Comparison of ENCODE assay signal across 21 cellular contexts in the genomic region with DNA sequence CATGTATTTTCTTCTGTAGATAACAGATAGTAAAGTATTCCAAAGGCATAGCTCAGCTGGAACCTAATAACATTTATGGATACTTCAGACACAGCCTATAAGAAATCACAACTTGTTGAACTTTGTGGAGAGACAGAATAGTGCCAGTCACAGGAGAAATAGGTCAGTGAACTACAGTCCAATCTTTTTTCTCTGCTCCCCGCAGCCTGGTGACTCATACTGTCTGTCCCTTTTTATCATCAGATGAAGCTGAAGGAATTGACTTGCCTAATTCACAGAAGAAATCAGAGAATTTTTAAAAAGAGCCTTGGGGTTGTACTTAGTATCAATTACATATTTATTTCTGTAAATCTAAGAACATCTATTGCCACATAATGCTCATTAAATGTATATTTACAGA.
"Had no signal": no experiment of that assay in that cellular context is flagged by ENCODE, and none has a peak within 500 bp of the region (broad histone marks: within the 10 kb centered on the region; RNA-seq: fewer than 3 reads in every experiment).

No MANE protein-coding gene starts in this region.

- DNase-seq: activated CD4-positive, alpha-beta T cell treated with anti-CD3 and anti-CD28 coated beads for 48 hours; activated CD4-positive, alpha-beta T cell treated with anti-CD3 and anti-CD28 coated beads, Interleukin-2, amount 50 U/mL, for 4 hours; activated CD4-positive, CD25-positive, alpha-beta regulatory T cell treated with anti-CD3 and anti-CD28 coated beads, Interleukin-2, amount 50 U/mL, for 72 hours; activated CD8-positive, alpha-beta T cell treated with anti-CD3 and anti-CD28 coated beads, Interleukin-2, amount 10 ng/mL, durations not matched to agents 7 days and 5 days; activated effector memory CD4-positive, alpha-beta T cell treated with Interleukin-2 at 50 U/mL for 16 hours; activated naive CD4-positive, alpha-beta T cell; activated naive CD8-positive, alpha-beta T cell treated with anti-CD3 and anti-CD28 coated beads, Interleukin-2, amount 50 U/mL, for 24 hours; activated T-cell treated with anti-CD3 and anti-CD28 coated beads, Interleukin-2, amount 50 U/mL, for 24 hours; amygdala; MM.1S; NCI-H1105; NCI-H1436; NCI-H1694 treated with DMSO at 0.1 percent for 48 hours; NCI-H2029 treated with DMSO at 0.1 percent for 48 hours; NCI-H510A treated with DMSO at 0.1 percent for 48 hours; SHP77 treated with DMSO at 0.1 percent for 48 hours; T-helper 9 cell had no signal

- ATAC-seq: activated CD8-positive, alpha-beta T cell treated with anti-CD3 and anti-CD28 coated beads, Interleukin-2, amount 10 ng/mL, durations not matched to agents 7 days and 5 days; activated naive CD4-positive, alpha-beta T cell treated with anti-CD3 and anti-CD28 coated beads, Interleukin-2, amount 50 U/mL, for 72 hours; activated naive CD8-positive, alpha-beta T cell treated with anti-CD3 and anti-CD28 coated beads, Interleukin-2, amount 50 U/mL, for 24 hours; Panc1; WTC11 had no signal

- FAIRE-seq: astrocyte had no signal
